Comparison of ENCODE assay signal across 8 cellular contexts in the genomic region with DNA sequence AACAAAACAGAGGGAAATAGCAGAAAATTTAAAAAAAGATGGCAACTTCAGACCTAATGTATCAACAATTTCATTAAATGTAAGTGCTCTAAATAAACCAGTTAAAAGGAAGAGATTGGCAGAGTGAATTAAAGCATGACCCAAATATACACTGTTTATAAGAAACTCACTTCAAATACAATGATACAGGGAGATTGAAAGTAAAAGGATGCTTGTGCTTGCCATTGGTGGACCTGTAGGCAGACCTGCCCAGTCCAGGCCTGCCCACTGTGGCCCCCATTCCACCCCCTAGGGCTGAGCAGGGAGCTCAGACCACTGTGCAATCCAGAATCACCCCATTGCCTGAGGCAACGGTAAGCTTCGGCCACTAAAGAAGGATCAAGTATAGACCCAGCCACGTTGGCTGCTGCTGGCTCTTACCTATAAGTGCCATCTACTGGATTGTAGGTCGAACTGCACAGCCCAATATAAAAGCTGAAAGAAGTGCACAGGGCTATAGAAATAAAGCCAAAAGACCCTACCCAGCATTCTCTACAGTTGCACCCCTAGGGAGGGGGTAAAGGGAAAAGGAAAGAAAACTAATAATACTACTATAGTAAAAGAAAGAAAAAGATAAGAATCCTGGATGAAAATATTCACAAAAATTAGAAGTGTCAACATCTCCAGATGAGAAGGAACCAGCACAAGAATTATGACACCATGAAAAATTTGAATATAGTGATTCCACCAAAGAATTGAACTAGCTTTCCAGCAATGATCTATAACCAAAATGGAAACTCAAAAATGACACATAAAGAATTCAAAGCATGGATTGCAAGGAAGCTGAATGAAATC. TPM values are rescaled to one million over a fixed set of nuclear protein-coding genes. Genes with fewer than 3 reads are reported as not detected.
A peak's percentile ranks its signal among the peaks of the same experiment; 100 is the strongest.
DNase-seq lines count a peak whose midpoint lies in the region; ATAC-seq and TF ChIP-seq lines count a peak whose summit lies in the region.

No MANE protein-coding gene starts in this region.

- H3K23ac ChIP-seq in IMR-90 (ENCODE audit: low read depth, low read length) = no peak overlapping the region

- no peak overlapping the region for H2BK120ac ChIP-seq in IMR-90 (ENCODE audit: low read depth, low read length)

- H3K18ac ChIP-seq in IMR-90 (ENCODE audit: low read depth, low read length) = no peak overlapping the region

- H3K9ac ChIP-seq in IMR-90 (ENCODE audit: low read depth, low read length) (no peak overlapping the region), OCI-LY3 (ENCODE audit: low read length) (no peak overlapping the region)

- H3K36me3 ChIP-seq in IMR-90 (ENCODE audit: control insufficient read depth, insufficient read depth, low read length) (no peaks in the 10 kb centered on the region), OCI-LY3 (replicated peaks; ENCODE audit: low read depth, low read length) (no peaks in the 10 kb centered on the region), psoas muscle (ENCODE audit: insufficient read depth in 1 of 2, low read depth in 1 of 2) (no peaks in the 10 kb centered on the region)

- TF ChIP-seq CTCF in IMR-90 (conservative IDR thresholded peaks at IDR 0.05; ENCODE audit: low read depth, low read length) = peak; percentile 79
- TF ChIP-seq CTCF in OCI-LY3 (IDR thresholded peaks at IDR 0.05; ENCODE audit: low read depth, low read length) = peak; percentile 63
- TF ChIP-seq CTCF in psoas muscle (IDR thresholded peaks at IDR 0.05) = peak; percentile 63

- no peak overlapping the region for H4K8ac ChIP-seq in IMR-90 (ENCODE audit: low read depth in 2 of 2, low read length in 2 of 2)

- H3K4me1 ChIP-seq in IMR-90 (ENCODE audit: control insufficient read depth, insufficient read depth, low read length) = no peaks in the 10 kb centered on the region
- no peaks in the 10 kb centered on the region for H3K4me1 ChIP-seq in OCI-LY3 (ENCODE audit: low read length)
- H3K4me1 ChIP-seq in psoas muscle = peaks cover 13% of the 10 kb centered on the region

- no peak overlapping the region for H3K4me3 ChIP-seq in IMR-90 (ENCODE audit: insufficient read depth, low read depth, low read length)
- peak overlapping the region; percentile 41; the same call in 1 of the 2 replicates for H3K4me3 ChIP-seq in OCI-LY3 (ENCODE audit: low read length)
- H3K4me3 ChIP-seq in psoas muscle = no peak overlapping the region

- H3K9me3 Mint-ChIP-seq in activated T-helper 17 cell treated with anti-CD3 and anti-CD28 coated beads, Interleukin-2, amount 50 U/mL, for 72 hours = no peaks in the 10 kb centered on the region

- intact Hi-C loops in IMR-90 (cut with micrococcal nuclease) (loop anchor here (1.0 to 5.0 kb wide), 4 partner anchors 210 to 1620 kb away; partner anchors contain the start of gene FAM120B), psoas muscle (cut with DNase I) (loop anchor here in 1 of 2 donors (5.0 to 10.0 kb wide), 2 partner anchors 132 to 205 kb away; no protein-coding TSS in a partner anchor)

- no peaks in the 10 kb centered on the region for H3K36me3 Mint-ChIP-seq in activated T-helper 17 cell treated with anti-CD3 and anti-CD28 coated beads, Interleukin-2, amount 50 U/mL, for 72 hours (ENCODE audit: low read depth)

- no peak overlapping the region for H3K56ac ChIP-seq in IMR-90 (ENCODE audit: extremely low read depth, insufficient read depth, low read length)

- no peak overlapping the region for H4K91ac ChIP-seq in IMR-90 (ENCODE audit: insufficient read depth, low read depth, low read length)

- H3K9me3 ChIP-seq in IMR-90 (ENCODE audit: control insufficient read depth, insufficient read depth, low read length) (no peaks in the 10 kb centered on the region), OCI-LY3 (ENCODE audit: insufficient read depth, low read length) (no peaks in the 10 kb centered on the region), psoas muscle (peaks cover 3% of the 10 kb centered on the region)

- no peaks in the 10 kb centered on the region for H3K79me1 ChIP-seq in IMR-90 (ENCODE audit: low read depth in 1 of 2, low read length in 2 of 2)

- H3K79me2 ChIP-seq in OCI-LY3 (ENCODE audit: low read length) = no peaks in the 10 kb centered on the region

- H3K27me3 ChIP-seq in IMR-90 (ENCODE audit: control insufficient read depth, insufficient read depth, low read length) (peaks cover 3% of the 10 kb centered on the region), OCI-LY3 (ENCODE audit: low read depth, low read length) (no peaks in the 10 kb centered on the region), psoas muscle (ENCODE audit: insufficient read depth in 3 of 3, low read length in 2 of 3) (no peaks in the 10 kb centered on the region)

- H3K4me3 Mint-ChIP-seq in activated T-helper 17 cell treated with anti-CD3 and anti-CD28 coated beads, Interleukin-2, amount 50 U/mL, for 72 hours = peak overlapping the region; percentile 18

- H3K4me2 ChIP-seq in IMR-90 (ENCODE audit: low read depth, low read length) (peak overlapping the region; percentile 63; the same call in 1 of the 2 replicates), OCI-LY3 (ENCODE audit: low read length) (peak overlapping the region; percentile 61)

- no peak overlapping the region for H3K27ac Mint-ChIP-seq in activated T-helper 17 cell treated with anti-CD3 and anti-CD28 coated beads, Interleukin-2, amount 50 U/mL, for 72 hours

- TF ChIP-seq RAD21 in IMR-90 (IDR thresholded peaks at IDR 0.05; ENCODE audit: low read length) = peak; percentile 94

- H2BK5ac ChIP-seq in IMR-90 (ENCODE audit: low read depth, low read length, poor library complexity, severe bottlenecking) = no peak overlapping the region

- CTCF ChIA-PET in IMR-90 (lab: Yijun Ruan, JAX) = interaction anchor here (0.5 to 2.1 kb wide), 11 partner anchors 25 to 727 kb away, joined by 3 to 18 read pairs (median 3); no protein-coding TSS in a partner anchor

- no peak overlapping the region for H3K14ac ChIP-seq in IMR-90 (replicated peaks; ENCODE audit: low read depth, low read length)

- BruUV-seq in IMR-90 (replicated peaks; lab: Mats Ljungman, UMichigan) = no TSS peak

- H3K9me1 ChIP-seq in IMR-90 (ENCODE audit: insufficient read depth, low read length) = no peaks in the 10 kb centered on the region

- H4K20me1 ChIP-seq in IMR-90 (ENCODE audit: insufficient read depth, low read length) (no peaks in the 10 kb centered on the region), OCI-LY3 (ENCODE audit: insufficient read depth, low read length) (no peaks in the 10 kb centered on the region)

- no peak overlapping the region for H3K4ac ChIP-seq in IMR-90 (ENCODE audit: low read depth, low read length)

- peak; percentile 28 for DNase-seq in GM04504 (ENCODE audit: low read depth)
- DNase-seq in IMR-90 = peak; percentile 78
- peak; percentile 14 for DNase-seq in germinal center (ENCODE audit: low spot score)
- DNase-seq in psoas muscle = peak in 1 of 2 donors; percentile 23
- no peak for DNase-seq in NCI-H128 (lab: John Stamatoyannopoulos, UW; ENCODE audit: unreplicated experiment)

- H2AK9ac ChIP-seq in IMR-90 (replicated peaks; ENCODE audit: low read depth, low read length, poor library complexity) = no peak overlapping the region

- ATAC-seq in GM21786 (IDR thresholded peaks at IDR 0.05; ENCODE audit: unreplicated experiment) (peak; percentile 95), IMR-90 (ENCODE audit: low read depth) (peak; percentile 100), psoas muscle (peak; percentile 72 to 92 (median 88))
- peak; percentile 89 for ATAC-seq in activated T-helper 17 cell treated with anti-CD3 and anti-CD28 coated beads, Interleukin-2, amount 50 U/mL, for 72 hours (replicated peaks)

- H2AK5ac ChIP-seq in IMR-90 (ENCODE audit: low read depth, low read length) = no peak overlapping the region

- no peak overlapping the region for H2BK15ac ChIP-seq in IMR-90 (ENCODE audit: low read depth, low read length)

- dilution Hi-C loops in IMR-90 (cut with HindIII; ENCODE audit: low sequenced_read_pairs, unreplicated experiment) = no loop called here

- H4K5ac ChIP-seq in IMR-90 (ENCODE audit: low read depth, low read length) = no peak overlapping the region

- POLR2A ChIA-PET in IMR-90 (lab: Charles Lee; ENCODE audit: unreplicated experiment) = no interaction called here

- H3K27me3 Mint-ChIP-seq in activated T-helper 17 cell treated with anti-CD3 and anti-CD28 coated beads, Interleukin-2, amount 50 U/mL, for 72 hours = peaks cover 42% of the 10 kb centered on the region

- H2AFZ ChIP-seq in IMR-90 (replicated peaks; ENCODE audit: low read length, poor library complexity) (peak overlapping the region; percentile 90), OCI-LY3 (ENCODE audit: low read depth, low read length) (0 out of 2 replicates have a peak overlapping the region, but pooled peaks have one; percentile 52)

- no peaks in the 10 kb centered on the region for H3K4me1 Mint-ChIP-seq in activated T-helper 17 cell treated with anti-CD3 and anti-CD28 coated beads, Interleukin-2, amount 50 U/mL, for 72 hours

- no peak overlapping the region for H3K27ac ChIP-seq in IMR-90 (ENCODE audit: insufficient read depth, low read length)
- H3K27ac ChIP-seq in OCI-LY3 (ENCODE audit: low read length) = no peak overlapping the region
- H3K27ac ChIP-seq in psoas muscle = no peak overlapping the region

- H2BK20ac ChIP-seq in IMR-90 (ENCODE audit: low read depth, low read length) = no peak overlapping the region

- TF ChIP-seq POLR2A in IMR-90 (IDR thresholded peaks at IDR 0.05; ENCODE audit: low read depth, low read length) = no peak

- in situ Hi-C loops in IMR-90 (cut with MboI; ENCODE audit: low sequenced_read_pairs) = loop anchor here (5.0 to 10.0 kb wide), 2 partner anchors 685 to 722 kb away; no protein-coding TSS in a partner anchor

- no CpG with 5 or more reads among the region's 4 CpGs for WGBS in IMR-90 (ENCODE audit: extremely low coverage in 2 of 2, insufficient read length in 1 of 2), 2 experiments
- 0 to 6% (median 3%) methylated on average over 4 of the region's 4 CpGs for WGBS in psoas muscle, 3 donors

TF ChIP-seq in IMR-90, 13 proteins besides CTCF, POLR2A, EP300 and RAD21:
- TF ChIP-seq SMC3 (IDR thresholded peaks at IDR 0.05; ENCODE audit: low read depth, low read length) (peak; percentile 86), CEBPB (IDR thresholded peaks at IDR 0.05; ENCODE audit: low read depth, low read length) (no peak)

RNA-seq across cellular contexts. Expression of gene PSMB1, which starts 36.1 kb away (rescaled TPM):
- total RNA-seq in IMR-90 (2012; rRNA removed) (508 and 560 TPM in 2 replicates), psoas muscle (100 to 1,000 TPM; 139 to 246 (median 194) TPM)
- polyA plus RNA-seq in IMR-90 (2012; rRNA removed) (450 and 471 TPM in 2 replicates), psoas muscle (100 to 1,000 TPM; 280 to 367 (median 361) TPM)
- polyA plus RNA-seq in IMR-90 (2012; cell fraction: cytosol; rRNA removed) = 194 and 327 TPM in 2 replicates
- 50.4 and 220 TPM in 2 replicates for polyA plus RNA-seq in IMR-90 (2012; cell fraction: nucleus; rRNA removed; ENCODE audit: low replicate concordance)
- 100 to 1,000 TPM; 183 to 201 TPM for total RNA-seq in activated T-helper 17 cell treated with anti-CD3 and anti-CD28 coated beads, Interleukin-2, amount 50 U/mL, for 72 hours

RNA-seq across cellular contexts. Expression of gene TBP, which starts 37.2 kb away (rescaled TPM):
- 8.8 and 12.2 TPM in 2 replicates for total RNA-seq in IMR-90 (2012; rRNA removed)
- 11.9 and 12.5 TPM in 2 replicates for polyA plus RNA-seq in IMR-90 (2012; rRNA removed)
- polyA plus RNA-seq in IMR-90 (2012; cell fraction: cytosol; rRNA removed) = 21.1 and 33.4 TPM in 2 replicates
- 67.2 and 70.9 TPM in 2 replicates for polyA plus RNA-seq in IMR-90 (2012; cell fraction: nucleus; rRNA removed; ENCODE audit: low replicate concordance)
- 10 to 100 TPM; 16.8 to 25.6 TPM for total RNA-seq in activated T-helper 17 cell treated with anti-CD3 and anti-CD28 coated beads, Interleukin-2, amount 50 U/mL, for 72 hours
- total RNA-seq in psoas muscle = 10 to 100 TPM in 1 of 4 donors, 1 to 10 TPM in 3; 6.9 to 12.0 (median 8.0) TPM
- 10 to 100 TPM in 1 of 3 donors, 1 to 10 TPM in 2; 8.3 to 20.0 (median 9.6) TPM for polyA plus RNA-seq in psoas muscle
